In the genomic region with DNA sequence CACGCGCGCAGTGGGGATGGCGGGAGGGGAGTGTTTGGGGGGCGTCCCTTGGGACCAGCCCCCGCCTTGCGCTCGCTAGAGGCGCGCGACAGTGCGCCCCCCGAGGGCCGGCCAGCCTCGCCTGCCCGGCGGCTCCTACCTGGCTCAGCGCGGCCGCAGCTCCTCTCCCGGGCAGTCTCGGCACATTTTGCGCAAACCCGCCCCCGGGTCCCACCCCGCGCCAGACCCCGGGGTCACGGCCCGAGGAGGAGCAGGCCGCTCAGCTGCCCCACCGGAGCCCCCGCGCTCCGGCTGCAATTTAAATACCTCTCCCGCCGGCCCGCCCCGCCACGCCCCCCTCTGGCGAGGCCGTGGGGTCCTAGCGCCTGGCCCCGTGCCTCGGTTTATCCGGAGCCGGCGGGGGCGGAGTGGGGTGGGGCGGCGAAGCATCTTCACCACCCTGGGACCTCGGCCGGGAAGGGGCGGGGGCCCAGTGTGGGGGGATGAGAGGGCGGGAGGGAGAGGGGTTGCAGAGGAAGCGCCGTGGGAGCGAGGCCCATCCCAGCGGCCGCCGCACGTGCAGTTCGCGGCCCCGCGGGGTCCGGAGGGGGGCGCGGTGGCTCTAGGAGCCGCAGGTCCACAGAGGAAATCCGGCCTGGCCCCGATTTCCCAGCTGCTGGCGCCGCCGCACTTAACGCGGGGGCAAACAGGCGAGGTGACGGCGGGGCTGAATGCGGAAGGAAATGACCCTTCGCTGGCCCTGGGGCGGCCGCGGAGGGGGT, we compare ENCODE assay signal across 8 cellular contexts. TPM values are rescaled to one million over a fixed set of nuclear protein-coding genes. Genes with fewer than 3 reads are reported as not detected.
DNase-seq lines count a peak whose midpoint lies in the region; ATAC-seq and TF ChIP-seq lines count a peak whose summit lies in the region.

A gene with protein sequence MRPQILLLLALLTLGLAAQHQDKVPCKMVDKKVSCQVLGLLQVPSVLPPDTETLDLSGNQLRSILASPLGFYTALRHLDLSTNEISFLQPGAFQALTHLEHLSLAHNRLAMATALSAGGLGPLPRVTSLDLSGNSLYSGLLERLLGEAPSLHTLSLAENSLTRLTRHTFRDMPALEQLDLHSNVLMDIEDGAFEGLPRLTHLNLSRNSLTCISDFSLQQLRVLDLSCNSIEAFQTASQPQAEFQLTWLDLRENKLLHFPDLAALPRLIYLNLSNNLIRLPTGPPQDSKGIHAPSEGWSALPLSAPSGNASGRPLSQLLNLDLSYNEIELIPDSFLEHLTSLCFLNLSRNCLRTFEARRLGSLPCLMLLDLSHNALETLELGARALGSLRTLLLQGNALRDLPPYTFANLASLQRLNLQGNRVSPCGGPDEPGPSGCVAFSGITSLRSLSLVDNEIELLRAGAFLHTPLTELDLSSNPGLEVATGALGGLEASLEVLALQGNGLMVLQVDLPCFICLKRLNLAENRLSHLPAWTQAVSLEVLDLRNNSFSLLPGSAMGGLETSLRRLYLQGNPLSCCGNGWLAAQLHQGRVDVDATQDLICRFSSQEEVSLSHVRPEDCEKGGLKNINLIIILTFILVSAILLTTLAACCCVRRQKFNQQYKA (minus strand): TSS at position 273 of the 761 bp plus-strand sequence. CDS start 4,793 bp downstream, outside the sequence.

- peak within 1 kb of the TSS; percentile 80 for H3K4me3 Mint-ChIP-seq in CD4-positive, alpha-beta T cell

- no peaks in the 10 kb centered on the region for H3K36me3 ChIP-seq in MG63
- H3K36me3 ChIP-seq in right atrium auricular region = no peaks in the 10 kb centered on the region

- H3K27me3 Mint-ChIP-seq in CD4-positive, alpha-beta T cell = peaks cover 42% of the 10 kb centered on the region

- no peak for TF ChIP-seq CTCF in CD4-positive, alpha-beta T cell (IDR thresholded peaks at IDR 0.05)
- peak in 1 of 2 donors; percentile 36 for TF ChIP-seq CTCF in right atrium auricular region (IDR thresholded peaks at IDR 0.05)

- H3K9me3 ChIP-seq in CD4-positive, alpha-beta T cell (ENCODE audit: control insufficient read depth, low read length) = no peaks in the 10 kb centered on the region
- no peaks in the 10 kb centered on the region for H3K9me3 ChIP-seq in MG63
- H3K9me3 ChIP-seq in right atrium auricular region = no peaks in the 10 kb centered on the region

- H3K27ac ChIP-seq in CD4-positive, alpha-beta T cell (ENCODE audit: low read depth, low read length) = no peak within 1 kb of the TSS
- H3K27ac ChIP-seq in right atrium auricular region = peak within 1 kb of the TSS; percentile 63 to 81

- peak in 3 of 10 experiments; percentile 9 to 16 (median 11) for DNase-seq in CD4-positive, alpha-beta T cell
- DNase-seq in MG63 (no peak), right atrium auricular region (ENCODE audit: low spot score) (no peak), retina (peak; percentile 53), NCI-H226 (no peak), ACHN (no peak), NCI-H1694 (lab: John Stamatoyannopoulos, UW) (no peak)
- DNase-seq in activated naive CD4-positive, alpha-beta T cell treated with anti-CD3 and anti-CD28 coated beads, Interleukin-2, amount 50 U/mL, for 72 hours (ENCODE audit: low spot score in 2 of 2) = peak in 1 of 2 donors; percentile 29

- H3K36me3 Mint-ChIP-seq in CD4-positive, alpha-beta T cell (ENCODE audit: low read depth) = no peaks in the 10 kb centered on the region
- no peaks in the 10 kb centered on the region for H3K36me3 Mint-ChIP-seq in activated naive CD4-positive, alpha-beta T cell treated with anti-CD3 and anti-CD28 coated beads, Interleukin-2, amount 50 U/mL, for 72 hours

- CTCF ChIA-PET in CD4-positive, alpha-beta T cell (lab: Charles Lee) = no interaction called here

- intact Hi-C loops in CD4-positive, alpha-beta T cell (cut with DNase I, micrococcal nuclease) = no loop called here

- peaks cover 29% of the 10 kb centered on the region for H3K4me1 Mint-ChIP-seq in CD4-positive, alpha-beta T cell (ENCODE audit: low read depth)

- H3K27me3 ChIP-seq in CD4-positive, alpha-beta T cell (ENCODE audit: control insufficient read depth, insufficient read depth, low read length) = peaks cover 12% of the 10 kb centered on the region
- H3K27me3 ChIP-seq in MG63 = 0 out of 2 replicates have a peak, but pooled peaks cover 4% of the 10 kb centered on the region
- no peaks in the 10 kb centered on the region for H3K27me3 ChIP-seq in right atrium auricular region

- in situ Hi-C loops in ACHN (cut with HindIII; ENCODE audit: low pct_ligation_motif_present, low pct_unique_long_range_greater_than_20kb, low sequenced_read_pairs) = no loop called here

- H3K4me1 ChIP-seq in right atrium auricular region = peaks cover 0 to 50% of the 10 kb centered on the region in 2 donors

- ATAC-seq in CD4-positive, alpha-beta T cell (ENCODE audit: poor library complexity) = peak; percentile 24
- ATAC-seq in activated naive CD4-positive, alpha-beta T cell treated with anti-CD3 and anti-CD28 coated beads, Interleukin-2, amount 50 U/mL, for 72 hours = peak; percentile 5 to 45

- H3K27ac Mint-ChIP-seq in CD4-positive, alpha-beta T cell = no peak within 1 kb of the TSS
- no peak within 1 kb of the TSS for H3K27ac Mint-ChIP-seq in activated naive CD4-positive, alpha-beta T cell treated with anti-CD3 and anti-CD28 coated beads, Interleukin-2, amount 50 U/mL, for 72 hours

- peak within 1 kb of the TSS; percentile 23; the same call in 1 of the 2 replicates for H3K4me3 ChIP-seq in MG63
- peak within 1 kb of the TSS; percentile 49 to 73 for H3K4me3 ChIP-seq in right atrium auricular region

- POLR2A ChIA-PET in CD4-positive, alpha-beta T cell (lab: Charles Lee) = no interaction called here

- H3K9me3 Mint-ChIP-seq in CD4-positive, alpha-beta T cell = no peaks in the 10 kb centered on the region
- H3K9me3 Mint-ChIP-seq in activated naive CD4-positive, alpha-beta T cell treated with anti-CD3 and anti-CD28 coated beads, Interleukin-2, amount 50 U/mL, for 72 hours = no peaks in the 10 kb centered on the region

RNA-seq across cellular contexts. Expression of the gene that starts here (rescaled TPM):
- 1 to 10 TPM; 1.8 to 2.4 TPM for total RNA-seq in CD4-positive, alpha-beta T cell
- not detected in 2 replicates for total RNA-seq in MG63 (2014; rRNA removed; shearing (Covaris generic); ENCODE audit: low replicate concordance)
- total RNA-seq in activated naive CD4-positive, alpha-beta T cell treated with anti-CD3 and anti-CD28 coated beads, Interleukin-2, amount 50 U/mL, for 72 hours = under 1 TPM; 0.30 to 0.43 TPM
- 10 to 100 TPM; 37.9 to 56.0 TPM for total RNA-seq in right atrium auricular region

Comparison
In these comparisons a context has a peak if more than half of its experiments do, and no peak if none do; other contexts are left out.
1. RNA of the gene that starts here (total RNA-seq): 37.9 to 56.0 TPM in right atrium auricular region; 1.8 to 2.4 TPM in CD4-positive, alpha-beta T cell, 0.30 to 0.43 TPM in activated naive CD4-positive, alpha-beta T cell treated with anti-CD3 and anti-CD28 coated beads, Interleukin-2, amount 50 U/mL, for 72 hours and not detected in MG63; every median in the first group is over 10 times any median in the second.
2. Peak in ATAC-seq in activated naive CD4-positive, alpha-beta T cell treated with anti-CD3 and anti-CD28 coated beads, Interleukin-2, amount 50 U/mL, for 72 hours; RNA of the gene not detected or under 1 TPM.